Comparison of ENCODE assay signal across 24 cellular contexts in genomic region chr3:152232679-152233078, GRCh38. TPM values are rescaled to one million over a fixed set of nuclear protein-coding genes. Genes with fewer than 3 reads are reported as not detected.
DNase-seq lines count a peak whose midpoint lies in the region; ATAC-seq lines count a peak whose summit lies in the region.
"Had no signal": no experiment of that assay in that cellular context is flagged by ENCODE, and none has a peak within 500 bp of the region (broad histone marks: within the 10 kb centered on the region; RNA-seq: fewer than 3 reads in every experiment).

No MANE protein-coding gene starts in this region.

- H3K4me3 Mint-ChIP-seq in activated naive CD4-positive, alpha-beta T cell treated with anti-CD3 and anti-CD28 coated beads for 36 hours: peak overlapping the region; percentile 59
- peak overlapping the region; percentile 63 for H3K4me3 Mint-ChIP-seq in activated T-helper 17 cell treated with anti-CD3 and anti-CD28 coated beads, Interleukin-2, amount 50 U/mL, for 72 hours
- H3K4me3 Mint-ChIP-seq: natural killer cell had no signal

- DNase-seq in activated naive CD4-positive, alpha-beta T cell treated with anti-CD3 and anti-CD28 coated beads for 36 hours: no peak
- DNase-seq in activated naive CD4-positive, alpha-beta T cell treated with anti-CD3 and anti-CD28 coated beads, Interleukin-2, amount 50 U/mL, for 16 hours: no peak
- DNase-seq in NCI-H526 (lab: John Stamatoyannopoulos, UW): peak; percentile 73 to 86
- no peak for DNase-seq in stimulated activated naive CD8-positive, alpha-beta T cell treated with anti-CD3 and anti-CD28 coated beads, Interleukin-15, Interleukin-2, amounts not matched to agents 100 U/mL and 50 U/mL, for 24 hours
- no peak for DNase-seq in CD1c-positive myeloid dendritic cell (ENCODE audit: extremely low spot score)
- DNase-seq: activated CD4-positive, alpha-beta T cell treated with anti-CD3 and anti-CD28 coated beads, Interleukin-2, amount 50 U/mL, for 4 hours; activated CD8-positive, alpha-beta memory T cell treated with anti-CD3 and anti-CD28 coated beads, Interleukin-2, amount 50 U/mL, for 48 hours; activated gamma-delta T cell treated with Interleukin-2 at 50 U/mL for 16 hours; IMR-90; lower lobe of right lung; natural killer cell; NCI-H1694 treated with DMSO at 0.1 percent for 48 hours; NCI-H524 treated with DMSO at 0.1 percent for 48 hours; occipital lobe; psoas muscle; SIG-M5; sigmoid colon; stimulated activated CD4-positive, alpha-beta T cell treated with anti-CD3 and anti-CD28 coated beads, Interleukin-4, amount 100 ng/mL, for 24 hours; T1000; upper lobe of left lung had no signal

- no peaks in the 10 kb centered on the region for H3K27me3 Mint-ChIP-seq in activated naive CD4-positive, alpha-beta T cell treated with anti-CD3 and anti-CD28 coated beads for 36 hours (ENCODE audit: low read depth)
- no peaks in the 10 kb centered on the region for H3K27me3 Mint-ChIP-seq in activated T-helper 17 cell treated with anti-CD3 and anti-CD28 coated beads, Interleukin-2, amount 50 U/mL, for 72 hours

- H3K4me1 Mint-ChIP-seq in activated naive CD4-positive, alpha-beta T cell treated with anti-CD3 and anti-CD28 coated beads for 36 hours (ENCODE audit: low read depth): peaks cover 85% of the 10 kb centered on the region
- H3K4me1 Mint-ChIP-seq in activated T-helper 17 cell treated with anti-CD3 and anti-CD28 coated beads, Interleukin-2, amount 50 U/mL, for 72 hours: peaks cover 48% of the 10 kb centered on the region

- ATAC-seq in activated T-helper 17 cell treated with anti-CD3 and anti-CD28 coated beads, Interleukin-2, amount 50 U/mL, for 72 hours (replicated peaks): peak; percentile 75
- ATAC-seq in stimulated activated naive CD8-positive, alpha-beta T cell treated with anti-CD3 and anti-CD28 coated beads, Interleukin-15, Interleukin-2, amounts not matched to agents 100 U/mL and 50 U/mL, for 24 hours: peak; percentile 84
- no peak for ATAC-seq in GM18867 (IDR thresholded peaks at IDR 0.05; ENCODE audit: unreplicated experiment)
- ATAC-seq: gastroesophageal sphincter, GM12878, lower lobe of right lung, natural killer cell, psoas muscle had no signal

- intact Hi-C loops in activated naive CD4-positive, alpha-beta T cell treated with anti-CD3 and anti-CD28 coated beads for 36 hours (cut with micrococcal nuclease): loop anchor here (1.0 kb wide), 1 partner anchor 10 kb away; no protein-coding TSS in a partner anchor

- H3K27ac Mint-ChIP-seq in activated naive CD4-positive, alpha-beta T cell treated with anti-CD3 and anti-CD28 coated beads for 36 hours: peak overlapping the region; percentile 94
- H3K27ac Mint-ChIP-seq in activated T-helper 17 cell treated with anti-CD3 and anti-CD28 coated beads, Interleukin-2, amount 50 U/mL, for 72 hours: peak overlapping the region; percentile 25
- H3K27ac Mint-ChIP-seq: natural killer cell had no signal

- peaks cover 2% of the 10 kb centered on the region for H3K9me3 Mint-ChIP-seq in activated naive CD4-positive, alpha-beta T cell treated with anti-CD3 and anti-CD28 coated beads for 36 hours
- H3K9me3 Mint-ChIP-seq in activated T-helper 17 cell treated with anti-CD3 and anti-CD28 coated beads, Interleukin-2, amount 50 U/mL, for 72 hours: no peaks in the 10 kb centered on the region
- H3K9me3 Mint-ChIP-seq: natural killer cell had no signal

- CTCF ChIA-PET in activated naive CD4-positive, alpha-beta T cell treated with anti-CD3 and anti-CD28 coated beads for 36 hours (lab: Charles Lee): interaction anchor here (0.9 to 2.4 kb wide), 6 partner anchors 15 to 49 kb away, joined by 3 to 7 read pairs (median 4); no protein-coding TSS in a partner anchor

- H3K36me3 Mint-ChIP-seq in activated naive CD4-positive, alpha-beta T cell treated with anti-CD3 and anti-CD28 coated beads for 36 hours (ENCODE audit: low read depth): peaks cover 5% of the 10 kb centered on the region
- no peaks in the 10 kb centered on the region for H3K36me3 Mint-ChIP-seq in activated T-helper 17 cell treated with anti-CD3 and anti-CD28 coated beads, Interleukin-2, amount 50 U/mL, for 72 hours (ENCODE audit: low read depth)
- H3K36me3 Mint-ChIP-seq: natural killer cell had no signal

RNA-seq across cellular contexts. Expression of gene MBNL1, which starts 36.0 kb away (rescaled TPM):
- total RNA-seq in activated naive CD4-positive, alpha-beta T cell treated with anti-CD3 and anti-CD28 coated beads for 36 hours: 100 to 1,000 TPM; 387 to 391 TPM
- total RNA-seq in activated T-helper 17 cell treated with anti-CD3 and anti-CD28 coated beads, Interleukin-2, amount 50 U/mL, for 72 hours: 100 to 1,000 TPM; 322 to 452 TPM

Comparison
In these comparisons a context has a peak if more than half of its experiments do, and no peak if none do; other contexts are left out.
1. DNase-seq: peak in NCI-H526 (2 of 2); none in activated naive CD4-positive, alpha-beta T cell treated with anti-CD3 and anti-CD28 coated beads for 36 hours (single experiment), activated naive CD4-positive, alpha-beta T cell treated with anti-CD3 and anti-CD28 coated beads, Interleukin-2, amount 50 U/mL, for 16 hours (single experiment), stimulated activated naive CD8-positive, alpha-beta T cell treated with anti-CD3 and anti-CD28 coated beads, Interleukin-15, Interleukin-2, amounts not matched to agents 100 U/mL and 50 U/mL, for 24 hours (single experiment) and CD1c-positive myeloid dendritic cell (single experiment).